16 cellular contexts compared by ENCODE assay signal in genomic region chrX:129748265-129748664, GRCh38. TPM values are rescaled to one million over a fixed set of nuclear protein-coding genes. Genes with fewer than 3 reads are reported as not detected.
DNase-seq lines count a peak whose midpoint lies in the region; ATAC-seq, FAIRE-seq and TF ChIP-seq lines count a peak whose summit lies in the region.
"Had no signal": no experiment of that assay in that cellular context is flagged by ENCODE, and none has a peak within 500 bp of the region (broad histone marks: within the 10 kb centered on the region; RNA-seq: fewer than 3 reads in every experiment).

No MANE protein-coding gene starts in this region.

- H3K4me3 Mint-ChIP-seq in GM23338 (no peak overlapping the region), astrocyte (ENCODE audit: unreplicated experiment) (no peak overlapping the region)
- H3K4me3 Mint-ChIP-seq: naive B cell; T-helper 1 cell treated with Interleukin-12 subunit alpha and Interleukin-12 subunit beta and Interleukin-4 antibody, amounts not matched to agents 30 μg/mL and 1 μg/mL, for 36 hours had no signal

- ATAC-seq in GM23338 (no peak), HG03025 (IDR thresholded peaks at IDR 0.05; ENCODE audit: low FRiP score, unreplicated experiment) (no peak), GM19395 (IDR thresholded peaks at IDR 0.05; ENCODE audit: unreplicated experiment) (no peak)

- H3K4me3 ChIP-seq in GM23338, result no peak overlapping the region
- H3K4me3 ChIP-seq in astrocyte (ENCODE audit: insufficient read depth, low read depth, low read length), result no peak overlapping the region
- no peak overlapping the region for H3K4me3 ChIP-seq in left ventricle myocardium inferior
- H3K4me3 ChIP-seq in coronary artery, result no peak overlapping the region
- H3K4me3 ChIP-seq: spleen had no signal

- H3K36me3 Mint-ChIP-seq in GM23338 (ENCODE audit: low read depth), result no peaks in the 10 kb centered on the region
- no peaks in the 10 kb centered on the region for H3K36me3 Mint-ChIP-seq in astrocyte (ENCODE audit: low read depth, unreplicated experiment)
- H3K36me3 Mint-ChIP-seq: naive B cell had no signal

- no peaks in the 10 kb centered on the region; the same call in 2 of the 3 replicates for H3K9me3 Mint-ChIP-seq in GM23338
- H3K9me3 Mint-ChIP-seq in astrocyte (ENCODE audit: unreplicated experiment), result peaks cover 1% of the 10 kb centered on the region
- H3K9me3 Mint-ChIP-seq: activated T-helper 2 cell treated with anti-CD3 and anti-CD28 coated beads, Interferon-gamma antibody, Interleukin-2, Interleukin-4, amounts not matched to agents 10 μg/mL and 5 μg/mL and 100 μg/mL, durations not matched to agents 14 hours and 24 hours and 36 hours; naive B cell; T-helper 1 cell treated with Interleukin-12 subunit alpha and Interleukin-12 subunit beta and Interleukin-4 antibody, amounts not matched to agents 30 μg/mL and 1 μg/mL, for 36 hours had no signal

- no peaks in the 10 kb centered on the region for H4K20me1 ChIP-seq in GM23338 (replicated peaks; ENCODE audit: insufficient read depth)
- no peaks in the 10 kb centered on the region for H4K20me1 ChIP-seq in astrocyte (ENCODE audit: insufficient read depth, low read length)

- H3K9me2 ChIP-seq in GM23338 (ENCODE audit: insufficient read depth), result no peaks in the 10 kb centered on the region

- H3K9me3 ChIP-seq in astrocyte (ENCODE audit: insufficient read depth, low read depth, low read length) (no peaks in the 10 kb centered on the region), left ventricle myocardium inferior (replicated peaks) (no peaks in the 10 kb centered on the region)
- H3K9me3 ChIP-seq: spleen had no signal

- no peak overlapping the region for H3K9ac ChIP-seq in astrocyte (ENCODE audit: low read length)

- peaks cover 3% of the 10 kb centered on the region for H3K27me3 Mint-ChIP-seq in GM23338 (ENCODE audit: insufficient read depth, low read depth, poor library complexity)
- H3K27me3 Mint-ChIP-seq in astrocyte (ENCODE audit: low read depth, unreplicated experiment), result peaks cover 6% of the 10 kb centered on the region

- no peak overlapping the region for H3K27ac ChIP-seq in GM23338 (ENCODE audit: low read depth)
- no peak overlapping the region for H3K27ac ChIP-seq in astrocyte (ENCODE audit: low read depth, low read length)
- peak overlapping the region; percentile 40 for H3K27ac ChIP-seq in left ventricle myocardium inferior (replicated peaks)
- peak overlapping the region in 1 of 2 donors; percentile 28 for H3K27ac ChIP-seq in coronary artery
- H3K27ac ChIP-seq: epithelial cell of prostate had no signal

- H3K36me3 ChIP-seq in GM23338 (ENCODE audit: insufficient read depth), result no peaks in the 10 kb centered on the region
- H3K36me3 ChIP-seq in astrocyte (ENCODE audit: insufficient read depth, low read length), result no peaks in the 10 kb centered on the region
- H3K36me3 ChIP-seq in left ventricle myocardium inferior, result no peaks in the 10 kb centered on the region
- H3K36me3 ChIP-seq: spleen had no signal

- H3K4me1 Mint-ChIP-seq in GM23338, result peaks cover 15% of the 10 kb centered on the region
- H3K4me1 Mint-ChIP-seq in astrocyte (ENCODE audit: low read depth, unreplicated experiment), result no peaks in the 10 kb centered on the region

- TF ChIP-seq CTCF in GM23338 (conservative IDR thresholded peaks at IDR 0.05; ENCODE audit: low read depth in 2 of 2) (no peak), astrocyte (IDR thresholded peaks at IDR 0.05; ENCODE audit: insufficient read depth, low read depth, low read length) (no peak), left ventricle myocardium inferior (IDR thresholded peaks at IDR 0.05; ENCODE audit: borderline replicate concordance) (no peak), coronary artery (IDR thresholded peaks at IDR 0.05) (no peak)

- H3K4me1 ChIP-seq in GM23338 (ENCODE audit: insufficient read depth) (peaks cover 8% of the 10 kb centered on the region; the same call in 1 of the 2 replicates), astrocyte (ENCODE audit: insufficient read depth, low read length) (peaks cover 2% of the 10 kb centered on the region), left ventricle myocardium inferior (no peaks in the 10 kb centered on the region)

- intact Hi-C loops in left ventricle myocardium inferior (cut with micrococcal nuclease), result no loop called here

- H3K4me2 ChIP-seq in GM23338 (no peak overlapping the region), astrocyte (ENCODE audit: low read length) (no peak overlapping the region)

- no peaks in the 10 kb centered on the region for H3K79me2 ChIP-seq in GM23338 (replicated peaks; ENCODE audit: insufficient read depth)
- H3K79me2 ChIP-seq in astrocyte (ENCODE audit: insufficient read depth, low read length), result no peaks in the 10 kb centered on the region

- no peak for DNase-seq in GM23338 (ENCODE audit: low spot score)
- peak; percentile 87 for DNase-seq in astrocyte (ENCODE audit: low read depth)
- no peak for DNase-seq in left ventricle myocardium inferior
- DNase-seq in stromal cell of bone marrow (ENCODE audit: low read depth), result peak; percentile 86
- no peak for DNase-seq in coronary artery (ENCODE audit: low spot score)
- DNase-seq: activated CD4-positive, alpha-beta T cell treated with anti-CD3 and anti-CD28 coated beads, Interleukin-2, amount 50 U/mL, for 48 hours; caudate nucleus; COR-L47; naive B cell; spleen had no signal

- FAIRE-seq in astrocyte (lab: Jason Lieb, UNC), result peak; percentile 88

- H3F3A ChIP-seq in GM23338 (replicated peaks; ENCODE audit: low read depth), result no peaks in the 10 kb centered on the region

- H2AFZ ChIP-seq in GM23338 (peak overlapping the region; percentile 5; the same call in 1 of the 2 replicates), astrocyte (ENCODE audit: low read depth, low read length) (no peak overlapping the region)

- H3K27ac Mint-ChIP-seq in GM23338 (no peak overlapping the region), astrocyte (ENCODE audit: unreplicated experiment) (no peak overlapping the region)
- H3K27ac Mint-ChIP-seq: activated T-helper 2 cell treated with anti-CD3 and anti-CD28 coated beads, Interferon-gamma antibody, Interleukin-2, Interleukin-4, amounts not matched to agents 10 μg/mL and 5 μg/mL and 100 μg/mL, durations not matched to agents 14 hours and 24 hours and 36 hours; naive B cell; T-helper 1 cell treated with Interleukin-12 subunit alpha and Interleukin-12 subunit beta and Interleukin-4 antibody, amounts not matched to agents 30 μg/mL and 1 μg/mL, for 36 hours had no signal

- no peaks in the 10 kb centered on the region for H3K27me3 ChIP-seq in GM23338 (ENCODE audit: insufficient read depth)
- H3K27me3 ChIP-seq in astrocyte (ENCODE audit: insufficient read depth, low read length), result peaks cover 3% of the 10 kb centered on the region
- H3K27me3 ChIP-seq in left ventricle myocardium inferior (ENCODE audit: low read depth), result no peaks in the 10 kb centered on the region
- H3K27me3 ChIP-seq: spleen had no signal

TF ChIP-seq in GM23338, 12 proteins besides CTCF, POLR2A, EP300 and RAD21:
- TF ChIP-seq ZNF331 (CRISPR knock-in tag; IDR thresholded peaks at IDR 0.05; ENCODE audit: low read depth) (no peak), REST (IDR thresholded peaks at IDR 0.05; ENCODE audit: unreplicated experiment) (no peak)

RNA-seq across cellular contexts. Expression of gene XPNPEP2, which starts 9.5 kb away (rescaled TPM):
- total RNA-seq in GM23338 (2014; rRNA removed; shearing (Covaris generic)), result not detected in 2 replicates
- not detected in 2 replicates for polyA plus RNA-seq in GM23338 (2016; fragmentation: Nextera tagmentation; extraction: Ambion mirVana)
- total RNA-seq in astrocyte (not detected in 2 replicates), left ventricle myocardium inferior (1.3 TPM)
- total RNA-seq: OCI-LY7 had no signal

RNA-seq across cellular contexts. Expression of gene SASH3, which starts 31.5 kb away (rescaled TPM):
- not detected in 2 replicates for total RNA-seq in GM23338 (2014; rRNA removed; shearing (Covaris generic))
- 0.18 and 0.26 TPM in 2 replicates for polyA plus RNA-seq in GM23338 (2016; fragmentation: Nextera tagmentation; extraction: Ambion mirVana)
- total RNA-seq in astrocyte, result not detected in 2 replicates
- total RNA-seq in left ventricle myocardium inferior, result 2.2 TPM

Comparison
In these comparisons a context has a peak if more than half of its experiments do, and no peak if none do; other contexts are left out.
1. DNase-seq: peak in astrocyte (single experiment) and stromal cell of bone marrow (single experiment); none in GM23338 (single experiment), left ventricle myocardium inferior (single experiment) and coronary artery (single experiment).